8 cellular contexts compared by ENCODE assay signal in genomic region chr11:61897387-61898246, GRCh38. TPM values are rescaled to one million over a fixed set of nuclear protein-coding genes. Genes with fewer than 3 reads are reported as not detected.
A peak's percentile ranks its signal among the peaks of the same experiment; 100 is the strongest.
DNase-seq lines count a peak whose midpoint lies in the region; ATAC-seq and TF ChIP-seq lines count a peak whose summit lies in the region.

No MANE protein-coding gene starts in this region.

- H3K9me3 ChIP-seq in AG04450 (ENCODE audit: control insufficient read depth, insufficient read depth, low read length) (no peaks in the 10 kb centered on the region), right lobe of liver (no peaks in the 10 kb centered on the region)

- no peak overlapping the region for H3K27ac ChIP-seq in AG04450 (ENCODE audit: low read depth, low read length)
- peak overlapping the region; percentile 54 for H3K27ac ChIP-seq in cingulate gyrus (ENCODE audit: low read depth, low read length)
- H3K27ac ChIP-seq in right lobe of liver, result no peak overlapping the region

- no peaks in the 10 kb centered on the region for H3K36me3 ChIP-seq in right lobe of liver

- intact Hi-C loops in right lobe of liver (cut with DNase I), result loop anchor here (5.0 to 10.0 kb wide), 4 partner anchors 50 to 185 kb away; no protein-coding TSS in a partner anchor

- H3K4me1 ChIP-seq in right lobe of liver, result peaks cover 0 to 3% (median 0%) of the 10 kb centered on the region in 4 donors

- no peak for TF ChIP-seq POLR2A in right lobe of liver (IDR thresholded peaks at IDR 0.05)

- POLR2A ChIA-PET in AG04450 (lab: Yijun Ruan, JAX), result interaction anchor here (1.0 to 1.2 kb wide), 4 partner anchors 51 to 184 kb away, joined by 3 to 6 read pairs (median 4); no protein-coding TSS in a partner anchor
- POLR2A ChIA-PET in activated CD4-positive, alpha-beta T cell treated with anti-CD3 and anti-CD28 coated beads, Interleukin-2, amount 10 ng/mL, durations not matched to agents 7 days and 5 days (lab: Charles Lee), result interaction anchor here (1.2 kb wide), 1 partner anchor 184 kb away, joined by 3 read pairs; no protein-coding TSS in a partner anchor

- TF ChIP-seq CTCF in AG04450 (IDR thresholded peaks at IDR 0.05; ENCODE audit: low read depth, low read length) (peak; percentile 92), GM20000 (IDR thresholded peaks at IDR 0.05; ENCODE audit: extremely low read depth, missing control alignments) (peak; percentile 93), right lobe of liver (IDR thresholded peaks at IDR 0.05) (peak; percentile 81 to 85 (median 82))

- CTCF ChIA-PET in AG04450 (lab: Charles Lee), result interaction anchor here (0.5 to 11.4 kb wide), 37 partner anchors 10 to 1733 kb away, joined by 3 to 345 read pairs (median 6); partner anchors contain the start of gene BEST1
- CTCF ChIA-PET in activated CD4-positive, alpha-beta T cell treated with anti-CD3 and anti-CD28 coated beads, Interleukin-2, amount 10 ng/mL, durations not matched to agents 7 days and 5 days (lab: Charles Lee), result interaction anchor here (0.7 to 5.7 kb wide), 24 partner anchors 10 to 219 kb away, joined by 3 to 52 read pairs (median 5); partner anchors contain the start of gene BEST1

- H3K27me3 ChIP-seq in AG04450 (ENCODE audit: control insufficient read depth, insufficient read depth, low read length), result no peaks in the 10 kb centered on the region
- no peaks in the 10 kb centered on the region for H3K27me3 ChIP-seq in right lobe of liver

- H3K4me1 Mint-ChIP-seq in activated CD4-positive, alpha-beta T cell treated with anti-CD3 and anti-CD28 coated beads, Interleukin-2, amount 10 ng/mL, durations not matched to agents 7 days and 5 days, result peaks cover 6% of the 10 kb centered on the region

- peaks cover 5% of the 10 kb centered on the region for H3K27me3 Mint-ChIP-seq in activated CD4-positive, alpha-beta T cell treated with anti-CD3 and anti-CD28 coated beads, Interleukin-2, amount 10 ng/mL, durations not matched to agents 7 days and 5 days

- H3K36me3 Mint-ChIP-seq in activated CD4-positive, alpha-beta T cell treated with anti-CD3 and anti-CD28 coated beads, Interleukin-2, amount 10 ng/mL, durations not matched to agents 7 days and 5 days (ENCODE audit: low read depth), result no peaks in the 10 kb centered on the region

- no peaks in the 10 kb centered on the region for H3K9me3 Mint-ChIP-seq in activated CD4-positive, alpha-beta T cell treated with anti-CD3 and anti-CD28 coated beads, Interleukin-2, amount 10 ng/mL, durations not matched to agents 7 days and 5 days

- 47% methylated on average over 9 of the region's 17 CpGs for WGBS in right lobe of liver (ENCODE audit: insufficient coverage, low coverage, low lambda C conversion rate, missing lambda C conversion rate)

- ATAC-seq in right lobe of liver (peak; percentile 69 to 76 (median 73)), GM19455 (IDR thresholded peaks at IDR 0.05; ENCODE audit: unreplicated experiment) (no peak)

- H3K4me3 ChIP-seq in AG04450 (ENCODE audit: low read depth, low read length) (no peak overlapping the region), right lobe of liver (no peak overlapping the region)

- H3K27ac Mint-ChIP-seq in activated CD4-positive, alpha-beta T cell treated with anti-CD3 and anti-CD28 coated beads, Interleukin-2, amount 10 ng/mL, durations not matched to agents 7 days and 5 days, result no peak overlapping the region

- DNase-seq in AG04450 (ENCODE audit: low read depth, low spot score) (no peak), GM20000 (ENCODE audit: low spot score) (peak; percentile 87), NCI-H460 (ENCODE audit: extremely low read depth, low read depth) (peak; percentile 50), right lobe of liver (peak in 2 of 3 donors; percentile 69 to 73)
- peak; percentile 79 for DNase-seq in activated CD4-positive, alpha-beta T cell treated with anti-CD3 and anti-CD28 coated beads, Interleukin-2, amount 10 ng/mL, durations not matched to agents 7 days and 5 days
- peak; percentile 61 to 69 (median 66) for DNase-seq in stimulated activated CD4-positive, alpha-beta T cell treated with anti-CD3 and anti-CD28 coated beads, TNF-alpha, amount 100 ng/mL, for 4 hours (ENCODE audit: low read depth in 3 of 3)

- no peak overlapping the region for H3K4me3 Mint-ChIP-seq in activated CD4-positive, alpha-beta T cell treated with anti-CD3 and anti-CD28 coated beads, Interleukin-2, amount 10 ng/mL, durations not matched to agents 7 days and 5 days

RNA-seq across cellular contexts. Expression of gene FADS3, which starts 6.3 kb away (rescaled TPM):
- polyA plus RNA-seq in AG04450 (2011; rRNA removed), result 38.9 and 52.9 TPM in 2 replicates
- 64.8 and 99.7 TPM in 2 replicates for polyA minus RNA-seq in AG04450 (2011; rRNA and poly(A)+ RNA removed)
- 16.8 and 27.7 TPM in 2 replicates for total RNA-seq in NCI-H460 (2014; rRNA removed; shearing (Covaris generic))
- polyA plus RNA-seq in NCI-H460 (2014; cell fraction: nucleus; rRNA removed), result 77.1 and 98.0 TPM in 2 replicates
- 1 to 10 TPM; 2.9 to 3.7 TPM for total RNA-seq in activated CD4-positive, alpha-beta T cell treated with anti-CD3 and anti-CD28 coated beads, Interleukin-2, amount 10 ng/mL, durations not matched to agents 7 days and 5 days
- total RNA-seq in right lobe of liver, result 10 to 100 TPM; 13.0 to 69.8 (median 22.7) TPM

RNA-seq across cellular contexts. Expression of gene RAB3IL1, which starts 19.7 kb away (rescaled TPM):
- 2.7 and 3.6 TPM in 2 replicates for polyA plus RNA-seq in AG04450 (2011; rRNA removed)
- 2.6 and 2.9 TPM in 2 replicates for polyA minus RNA-seq in AG04450 (2011; rRNA and poly(A)+ RNA removed)
- 3.2 and 4.6 TPM in 2 replicates for total RNA-seq in NCI-H460 (2014; rRNA removed; shearing (Covaris generic))
- polyA plus RNA-seq in NCI-H460 (2014; cell fraction: nucleus; rRNA removed), result 4.0 and 8.2 TPM in 2 replicates
- not detected for total RNA-seq in activated CD4-positive, alpha-beta T cell treated with anti-CD3 and anti-CD28 coated beads, Interleukin-2, amount 10 ng/mL, durations not matched to agents 7 days and 5 days
- 1 to 10 TPM; 3.2 to 9.1 (median 4.2) TPM for total RNA-seq in right lobe of liver

RNA-seq across cellular contexts. Expression of gene BEST1, which starts 52.5 kb away (rescaled TPM):
- polyA plus RNA-seq in AG04450 (2011; rRNA removed), result 2.6 TPM in 2 replicates
- polyA minus RNA-seq in AG04450 (2011; rRNA and poly(A)+ RNA removed), result 4.4 and 4.9 TPM in 2 replicates
- 10.7 and 11.0 TPM in 2 replicates for total RNA-seq in NCI-H460 (2014; rRNA removed; shearing (Covaris generic))
- 5.8 and 11.2 TPM in 2 replicates for polyA plus RNA-seq in NCI-H460 (2014; cell fraction: nucleus; rRNA removed)
- not detected for total RNA-seq in activated CD4-positive, alpha-beta T cell treated with anti-CD3 and anti-CD28 coated beads, Interleukin-2, amount 10 ng/mL, durations not matched to agents 7 days and 5 days
- total RNA-seq in right lobe of liver, result 1 to 10 TPM in 3 of 6 experiments, under 1 TPM in 3; 0.55 to 2.3 (median 0.91) TPM
